In genomic region chr10:17444062-17444714, GRCh38 we compare ENCODE assay signal across 9 cellular contexts. TPM values are rescaled to one million over a fixed set of nuclear protein-coding genes. Genes with fewer than 3 reads are reported as not detected.
DNase-seq lines count a peak whose midpoint lies in the region; ATAC-seq, FAIRE-seq and TF ChIP-seq lines count a peak whose summit lies in the region.
"Had no signal": no experiment of that assay in that cellular context is flagged by ENCODE, and none has a peak within 500 bp of the region (broad histone marks: within the 10 kb centered on the region; RNA-seq: fewer than 3 reads in every experiment).

No MANE protein-coding gene starts in this region.

- peak; percentile 96 for ATAC-seq in GM19351 (IDR thresholded peaks at IDR 0.05; ENCODE audit: unreplicated experiment)
- ATAC-seq in HG03097 (IDR thresholded peaks at IDR 0.05; ENCODE audit: low FRiP score, unreplicated experiment) = peak; percentile 74
- peak; percentile 98 for ATAC-seq in GM12878

- 8% methylated on average over 7 of the region's 7 CpGs for WGBS in GM12878 (ENCODE audit: insufficient coverage, insufficient replicate concordance, low lambda C conversion rate, missing lambda C conversion rate)

- SMC1A ChIA-PET in GM12878 (lab: Charles Lee; ENCODE audit: uncharacterized antibody, unreplicated experiment) = interaction anchor here (0.9 to 1.9 kb wide), 5 partner anchors 14 to 152 kb away, joined by 3 to 5 read pairs (median 4); no protein-coding TSS in a partner anchor

- TF ChIP-seq EP300 in GM12878 (IDR thresholded peaks at IDR 0.05; ENCODE audit: borderline replicate concordance in 1 of 2, control insufficient read depth in 1 of 2, low read depth in 2 of 2, low read length in 2 of 2) = peak in 1 of 2 experiments; percentile 31; a peak in 1 of 4 replicates

- BruUV-seq in GM12878 (replicated peaks; lab: Mats Ljungman, UMichigan) = no TSS peak

- TF ChIP-seq RAD21 in GM12878 (IDR thresholded peaks at IDR 0.05; ENCODE audit: insufficient read depth, low read depth, low read length) = no peak

- peak overlapping the region; percentile 34 for H3K4me2 ChIP-seq in GM12878 (ENCODE audit: control insufficient read depth, insufficient read depth)

- peaks cover 5% of the 10 kb centered on the region for H3K4me1 ChIP-seq in GM12878 (ENCODE audit: control insufficient read depth, insufficient read depth, low read length)

- H3K27ac ChIP-seq in GM12878 (ENCODE audit: control insufficient read depth, insufficient read depth) = no peak overlapping the region

- in situ Hi-C loops in GM12878 (cut with MboI) = no loop called here

- H3K36me3 ChIP-seq in GM12878 (ENCODE audit: control insufficient read depth in 2 of 2, insufficient read depth in 2 of 2, low read length in 1 of 2) = no peaks in the 10 kb centered on the region

- TF ChIP-seq CTCF in GM12864 (IDR thresholded peaks at IDR 0.05; ENCODE audit: low read depth, low read length, missing control alignments) (no peak), GM12878 (IDR thresholded peaks at IDR 0.05 in 2 of 3, conservative IDR thresholded peaks at IDR 0.05 in 1 of 3; ENCODE audit: control insufficient read depth in 2 of 3, extremely low read depth in 1 of 3, insufficient read depth in 1 of 3, low read depth in 3 of 3, low read length in 3 of 3) (no peak), osteocyte (IDR thresholded peaks at IDR 0.05) (no peak)

- H3K4me3 ChIP-seq in GM12864 (ENCODE audit: low read depth, low read length) (no peak overlapping the region), GM12878 (peak overlapping the region; percentile 21; the same call in 1 of the 2 replicates)

- H3K9me3 Mint-ChIP-seq in osteocyte (ENCODE audit: unreplicated experiment) = peaks cover 3% of the 10 kb centered on the region

- peaks cover 32% of the 10 kb centered on the region for H3K27me3 Mint-ChIP-seq in osteocyte (ENCODE audit: unreplicated experiment)

- intact Hi-C loops in GM12878 (cut with micrococcal nuclease; ENCODE audit: unreplicated experiment) = no loop called here

- CTCF ChIA-PET in GM12878 (lab: Yijun Ruan, JAX) = interaction anchor here (0.7 to 2.6 kb wide), 3 partner anchors 9 to 19 kb away, joined by 3 to 8 read pairs (median 3); no protein-coding TSS in a partner anchor

- H2AFZ ChIP-seq in GM12878 (ENCODE audit: control insufficient read depth, low read depth, low read length) = peak overlapping the region; percentile 55; the same call in 1 of the 2 replicates

- no peaks in the 10 kb centered on the region for H3K4me1 Mint-ChIP-seq in osteocyte (ENCODE audit: unreplicated experiment)

- FAIRE-seq in GM12878 (lab: Jason Lieb, UNC) = peak; percentile 66

- H3K79me2 ChIP-seq in GM12878 (ENCODE audit: control insufficient read depth, insufficient read depth, low read length) = no peaks in the 10 kb centered on the region

- RAD21 ChIA-PET in GM12878 (lab: Charles Lee; ENCODE audit: unreplicated experiment) = interaction anchor here (1.0 to 1.8 kb wide), 3 partner anchors 15 to 199 kb away, joined by 3 to 6 read pairs (median 3); no protein-coding TSS in a partner anchor

- no peak overlapping the region for H3K4me3 Mint-ChIP-seq in osteocyte (ENCODE audit: unreplicated experiment)

- POLR2A ChIA-PET in GM12878 (lab: Charles Lee) = no interaction called here

- 0 out of 4 replicates have a peak, but pooled peaks cover 0 to 2% of the 10 kb centered on the region in 2 experiments for H3K27me3 ChIP-seq in GM12878 (replicated peaks in 1 of 2; ENCODE audit: control insufficient read depth in 2 of 2, insufficient read depth in 2 of 2, low read length in 1 of 2)

- no peaks in the 10 kb centered on the region for H3K36me3 Mint-ChIP-seq in osteocyte (ENCODE audit: unreplicated experiment)

- peak; percentile 12 for DNase-seq in GM12864 (ENCODE audit: low read depth)
- DNase-seq in GM12878 (ENCODE audit: low read depth, low spot score) = peak; percentile 44
- DNase-seq in DMS79 treated with DMSO at 0.1 percent for 48 hours (lab: John Stamatoyannopoulos, UW) = no peak
- DNase-seq in activated gamma-delta T cell treated with Interleukin-2 at 50 U/mL for 16 hours = no peak
- DNase-seq in osteocyte (ENCODE audit: extremely low spot score, unreplicated experiment) = no peak
- DNase-seq in AG08395 (ENCODE audit: low spot score) = no peak
- DNase-seq: KBM-7 had no signal

- no peak overlapping the region for H3K9ac ChIP-seq in GM12878 (ENCODE audit: control insufficient read depth, insufficient read depth, low read length)

- H3K9me3 ChIP-seq in GM12878 (replicated peaks; ENCODE audit: control insufficient read depth, insufficient read depth, low read length) = peaks cover 4% of the 10 kb centered on the region; the same call in 2 of the 3 replicates

- no peak overlapping the region for H3K27ac Mint-ChIP-seq in osteocyte (ENCODE audit: unreplicated experiment)

- TF ChIP-seq POLR2A in GM12878 (IDR thresholded peaks at IDR 0.05; ENCODE audit: low read depth, low read length) = no peak

- no peaks in the 10 kb centered on the region for H4K20me1 ChIP-seq in GM12878 (ENCODE audit: control insufficient read depth, insufficient read depth)

TF ChIP-seq in GM12878, 131 proteins besides CTCF, POLR2A, EP300 and RAD21 (continues in another document):
- TF ChIP-seq KDM1A (IDR thresholded peaks at IDR 0.05; ENCODE audit: borderline replicate concordance) (no peak), MEF2A (IDR thresholded peaks at IDR 0.05; ENCODE audit: insufficient read depth, low read depth, low read length) (0 out of 2 replicates have a peak, but pooled peaks have one; percentile 22), SMARCA5 (IDR thresholded peaks at IDR 0.05) (0 out of 2 replicates have a peak, but pooled peaks have one; percentile 27), BHLHE40 (IDR thresholded peaks at IDR 0.05; ENCODE audit: borderline replicate concordance in 1 of 2, low read depth in 2 of 2, low read length in 1 of 2) (peak in 1 of 2 experiments; percentile 26; a peak in 1 of 4 replicates), MTA2 (IDR thresholded peaks at IDR 0.05; ENCODE audit: low read depth) (peak; percentile 55), ATF7 (IDR thresholded peaks at IDR 0.05; ENCODE audit: low read depth) (peak; percentile 38; the same call in 1 of the 2 replicates), RELB (IDR thresholded peaks at IDR 0.05; ENCODE audit: low read depth) (peak; percentile 67; the same call in 1 of the 2 replicates), POU2F2 (IDR thresholded peaks at IDR 0.05; ENCODE audit: borderline replicate concordance, low read depth, low read length) (peak; percentile 37; the same call in 1 of the 3 replicates), RUNX3 (IDR thresholded peaks at IDR 0.05; ENCODE audit: low read length) (peak; percentile 30; the same call in 1 of the 2 replicates), SKIL (IDR thresholded peaks at IDR 0.05; ENCODE audit: low read depth, poor library complexity, severe bottlenecking) (peak; percentile 57)

RNA-seq across cellular contexts. Expression of gene ST8SIA6, which starts 10.2 kb away (rescaled TPM):
- total RNA-seq in GM12878 (2013; cell fraction: nucleolus; rRNA removed) = not detected in 2 replicates
- not detected in 2 replicates for total RNA-seq in GM12878 (2014; rRNA removed)
- total RNA-seq in GM12878 (2014; rRNA removed; fragmentation: Illumina TruSeq; extraction: Trizol) = not detected in 2 replicates
- total RNA-seq in GM12878 (2021) = not detected in 2 replicates
- polyA plus RNA-seq in GM12878 (2011; ENCODE audit: low read depth) = not detected
- 0.22 and 0.29 TPM in 2 replicates for polyA plus RNA-seq in GM12878 (2011; rRNA removed)
- polyA plus RNA-seq in GM12878 (2011; cell fraction: cytosol; rRNA removed) = 0.04 and 0.07 TPM in 2 replicates
- polyA plus RNA-seq in GM12878 (2011; cell fraction: nucleus; rRNA removed) = 0.10 and 0.19 TPM in 2 replicates
- 0.14 TPM in 1 of 2 replicates, not detected in the other for polyA plus RNA-seq in GM12878 (2012)
- not detected in 2 replicates for polyA plus RNA-seq in GM12878 (2014; fragmentation: Illumina TruSeq; extraction: Trizol)
- not detected for polyA plus RNA-seq in GM12878 (2014; fragmentation: Nextera tagmentation; extraction: Ambion mirVana)
- polyA plus RNA-seq in GM12878 (2014; rRNA removed) = not detected in 2 replicates
- not detected for polyA plus RNA-seq in GM12878 (2016; fragmentation: Nextera tagmentation; extraction: Ambion mirVana)
- polyA minus RNA-seq in GM12878 (2011; rRNA and poly(A)+ RNA removed) = 0.10 TPM in 1 of 2 replicates, not detected in the other
- polyA minus RNA-seq in GM12878 (2011; cell fraction: cytosol; rRNA and poly(A)+ RNA removed) = not detected in 2 replicates
- 0.24 TPM in 1 of 2 replicates, not detected in the other for polyA minus RNA-seq in GM12878 (2011; cell fraction: nucleus; rRNA and poly(A)+ RNA removed)
- not detected in 2 replicates for total RNA-seq in osteocyte

Comparison
In these comparisons a context has a peak if more than half of its experiments do, and no peak if none do; other contexts are left out.
1. DNase-seq: peak in GM12864 (single experiment) and GM12878 (single experiment); none in DMS79 treated with DMSO at 0.1 percent for 48 hours (single experiment), activated gamma-delta T cell treated with Interleukin-2 at 50 U/mL for 16 hours (single experiment), osteocyte (single experiment) and AG08395 (single experiment).
2. Peak in every context shown above with its lines, with median percentiles within 50 percentile points of each other: ATAC-seq.